ENCODE assay signal across 1 cellular context in the genomic region with DNA sequence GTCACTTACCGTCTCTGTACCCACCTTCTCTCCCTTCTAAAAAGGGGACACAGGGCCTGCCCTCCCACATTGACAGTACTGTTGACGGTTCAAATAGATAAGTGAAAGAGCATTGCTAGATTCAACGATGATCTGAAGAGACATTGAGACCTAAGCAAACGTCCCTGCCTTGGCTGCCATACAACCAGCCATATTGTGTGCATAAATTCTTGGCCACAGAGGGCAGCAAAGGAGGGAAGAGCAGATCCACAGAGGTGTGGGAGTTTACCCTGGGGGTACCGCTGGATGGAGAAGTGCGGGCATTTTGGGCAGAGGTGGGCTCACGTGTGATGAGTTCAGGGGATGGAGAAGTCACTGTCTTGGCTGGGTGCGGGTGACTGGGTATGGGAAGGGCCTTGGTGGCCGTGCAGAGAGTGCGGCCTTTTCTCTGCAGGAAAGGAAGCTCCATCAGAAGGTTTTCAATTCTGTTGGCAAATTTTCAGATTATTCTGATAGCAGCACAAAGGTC.
TF ChIP-seq lines count a peak whose summit lies in the region.

No MANE protein-coding gene starts in this region.

TF ChIP-seq in GM12878, 131 proteins besides CTCF, POLR2A, EP300 and RAD21:
- TF ChIP-seq, protein P1, sequence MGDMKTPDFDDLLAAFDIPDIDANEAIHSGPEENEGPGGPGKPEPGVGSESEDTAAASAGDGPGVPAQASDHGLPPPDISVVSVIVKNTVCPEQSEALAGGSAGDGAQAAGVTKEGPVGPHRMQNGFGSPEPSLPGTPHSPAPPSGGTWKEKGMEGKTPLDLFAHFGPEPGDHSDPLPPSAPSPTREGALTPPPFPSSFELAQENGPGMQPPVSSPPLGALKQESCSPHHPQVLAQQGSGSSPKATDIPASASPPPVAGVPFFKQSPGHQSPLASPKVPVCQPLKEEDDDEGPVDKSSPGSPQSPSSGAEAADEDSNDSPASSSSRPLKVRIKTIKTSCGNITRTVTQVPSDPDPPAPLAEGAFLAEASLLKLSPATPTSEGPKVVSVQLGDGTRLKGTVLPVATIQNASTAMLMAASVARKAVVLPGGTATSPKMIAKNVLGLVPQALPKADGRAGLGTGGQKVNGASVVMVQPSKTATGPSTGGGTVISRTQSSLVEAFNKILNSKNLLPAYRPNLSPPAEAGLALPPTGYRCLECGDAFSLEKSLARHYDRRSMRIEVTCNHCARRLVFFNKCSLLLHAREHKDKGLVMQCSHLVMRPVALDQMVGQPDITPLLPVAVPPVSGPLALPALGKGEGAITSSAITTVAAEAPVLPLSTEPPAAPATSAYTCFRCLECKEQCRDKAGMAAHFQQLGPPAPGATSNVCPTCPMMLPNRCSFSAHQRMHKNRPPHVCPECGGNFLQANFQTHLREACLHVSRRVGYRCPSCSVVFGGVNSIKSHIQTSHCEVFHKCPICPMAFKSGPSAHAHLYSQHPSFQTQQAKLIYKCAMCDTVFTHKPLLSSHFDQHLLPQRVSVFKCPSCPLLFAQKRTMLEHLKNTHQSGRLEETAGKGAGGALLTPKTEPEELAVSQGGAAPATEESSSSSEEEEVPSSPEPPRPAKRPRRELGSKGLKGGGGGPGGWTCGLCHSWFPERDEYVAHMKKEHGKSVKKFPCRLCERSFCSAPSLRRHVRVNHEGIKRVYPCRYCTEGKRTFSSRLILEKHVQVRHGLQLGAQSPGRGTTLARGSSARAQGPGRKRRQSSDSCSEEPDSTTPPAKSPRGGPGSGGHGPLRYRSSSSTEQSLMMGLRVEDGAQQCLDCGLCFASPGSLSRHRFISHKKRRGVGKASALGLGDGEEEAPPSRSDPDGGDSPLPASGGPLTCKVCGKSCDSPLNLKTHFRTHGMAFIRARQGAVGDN (IDR thresholded peaks at IDR 0.05), result no peak
- TF ChIP-seq, protein P2, sequence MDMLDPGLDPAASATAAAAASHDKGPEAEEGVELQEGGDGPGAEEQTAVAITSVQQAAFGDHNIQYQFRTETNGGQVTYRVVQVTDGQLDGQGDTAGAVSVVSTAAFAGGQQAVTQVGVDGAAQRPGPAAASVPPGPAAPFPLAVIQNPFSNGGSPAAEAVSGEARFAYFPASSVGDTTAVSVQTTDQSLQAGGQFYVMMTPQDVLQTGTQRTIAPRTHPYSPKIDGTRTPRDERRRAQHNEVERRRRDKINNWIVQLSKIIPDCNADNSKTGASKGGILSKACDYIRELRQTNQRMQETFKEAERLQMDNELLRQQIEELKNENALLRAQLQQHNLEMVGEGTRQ (IDR thresholded peaks at IDR 0.05; ENCODE audit: borderline replicate concordance, low read depth, low read length), result no peak
- TF ChIP-seq SMAD1 (IDR thresholded peaks at IDR 0.05; ENCODE audit: low read depth, partially characterized antibody) (no peak), MEF2B (IDR thresholded peaks at IDR 0.05; ENCODE audit: partially characterized antibody, poor library complexity, severe bottlenecking) (no peak), TAF1 (IDR thresholded peaks at IDR 0.05; ENCODE audit: borderline replicate concordance, low read depth, low read length) (no peak), CBX5 (IDR thresholded peaks at IDR 0.05; ENCODE audit: low read depth) (no peak), SMAD5 (IDR thresholded peaks at IDR 0.05; ENCODE audit: low read depth) (no peak), MYB (IDR thresholded peaks at IDR 0.05; ENCODE audit: borderline replicate concordance, low read depth, low read length) (no peak), KDM1A (IDR thresholded peaks at IDR 0.05; ENCODE audit: borderline replicate concordance) (no peak), SIN3A (IDR thresholded peaks at IDR 0.05; ENCODE audit: low read depth, low read length) (no peak), ZSCAN29 (IDR thresholded peaks at IDR 0.05) (no peak), MTA2 (IDR thresholded peaks at IDR 0.05; ENCODE audit: low read depth) (no peak), HCFC1 (IDR thresholded peaks at IDR 0.05; ENCODE audit: low read length) (no peak)
- TF ChIP-seq, protein P3, sequence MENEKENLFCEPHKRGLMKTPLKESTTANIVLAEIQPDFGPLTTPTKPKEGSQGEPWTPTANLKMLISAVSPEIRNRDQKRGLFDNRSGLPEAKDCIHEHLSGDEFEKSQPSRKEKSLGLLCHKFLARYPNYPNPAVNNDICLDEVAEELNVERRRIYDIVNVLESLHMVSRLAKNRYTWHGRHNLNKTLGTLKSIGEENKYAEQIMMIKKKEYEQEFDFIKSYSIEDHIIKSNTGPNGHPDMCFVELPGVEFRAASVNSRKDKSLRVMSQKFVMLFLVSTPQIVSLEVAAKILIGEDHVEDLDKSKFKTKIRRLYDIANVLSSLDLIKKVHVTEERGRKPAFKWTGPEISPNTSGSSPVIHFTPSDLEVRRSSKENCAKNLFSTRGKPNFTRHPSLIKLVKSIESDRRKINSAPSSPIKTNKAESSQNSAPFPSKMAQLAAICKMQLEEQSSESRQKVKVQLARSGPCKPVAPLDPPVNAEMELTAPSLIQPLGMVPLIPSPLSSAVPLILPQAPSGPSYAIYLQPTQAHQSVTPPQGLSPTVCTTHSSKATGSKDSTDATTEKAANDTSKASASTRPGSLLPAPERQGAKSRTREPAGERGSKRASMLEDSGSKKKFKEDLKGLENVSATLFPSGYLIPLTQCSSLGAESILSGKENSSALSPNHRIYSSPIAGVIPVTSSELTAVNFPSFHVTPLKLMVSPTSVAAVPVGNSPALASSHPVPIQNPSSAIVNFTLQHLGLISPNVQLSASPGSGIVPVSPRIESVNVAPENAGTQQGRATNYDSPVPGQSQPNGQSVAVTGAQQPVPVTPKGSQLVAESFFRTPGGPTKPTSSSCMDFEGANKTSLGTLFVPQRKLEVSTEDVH (IDR thresholded peaks at IDR 0.05; ENCODE audit: low read depth, partially characterized antibody), result no peak
- TF ChIP-seq, protein P4, sequence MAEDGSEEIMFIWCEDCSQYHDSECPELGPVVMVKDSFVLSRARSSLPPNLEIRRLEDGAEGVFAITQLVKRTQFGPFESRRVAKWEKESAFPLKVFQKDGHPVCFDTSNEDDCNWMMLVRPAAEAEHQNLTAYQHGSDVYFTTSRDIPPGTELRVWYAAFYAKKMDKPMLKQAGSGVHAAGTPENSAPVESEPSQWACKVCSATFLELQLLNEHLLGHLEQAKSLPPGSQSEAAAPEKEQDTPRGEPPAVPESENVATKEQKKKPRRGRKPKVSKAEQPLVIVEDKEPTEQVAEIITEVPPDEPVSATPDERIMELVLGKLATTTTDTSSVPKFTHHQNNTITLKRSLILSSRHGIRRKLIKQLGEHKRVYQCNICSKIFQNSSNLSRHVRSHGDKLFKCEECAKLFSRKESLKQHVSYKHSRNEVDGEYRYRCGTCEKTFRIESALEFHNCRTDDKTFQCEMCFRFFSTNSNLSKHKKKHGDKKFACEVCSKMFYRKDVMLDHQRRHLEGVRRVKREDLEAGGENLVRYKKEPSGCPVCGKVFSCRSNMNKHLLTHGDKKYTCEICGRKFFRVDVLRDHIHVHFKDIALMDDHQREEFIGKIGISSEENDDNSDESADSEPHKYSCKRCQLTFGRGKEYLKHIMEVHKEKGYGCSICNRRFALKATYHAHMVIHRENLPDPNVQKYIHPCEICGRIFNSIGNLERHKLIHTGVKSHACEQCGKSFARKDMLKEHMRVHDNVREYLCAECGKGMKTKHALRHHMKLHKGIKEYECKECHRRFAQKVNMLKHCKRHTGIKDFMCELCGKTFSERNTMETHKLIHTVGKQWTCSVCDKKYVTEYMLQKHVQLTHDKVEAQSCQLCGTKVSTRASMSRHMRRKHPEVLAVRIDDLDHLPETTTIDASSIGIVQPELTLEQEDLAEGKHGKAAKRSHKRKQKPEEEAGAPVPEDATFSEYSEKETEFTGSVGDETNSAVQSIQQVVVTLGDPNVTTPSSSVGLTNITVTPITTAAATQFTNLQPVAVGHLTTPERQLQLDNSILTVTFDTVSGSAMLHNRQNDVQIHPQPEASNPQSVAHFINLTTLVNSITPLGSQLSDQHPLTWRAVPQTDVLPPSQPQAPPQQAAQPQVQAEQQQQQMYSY (CRISPR knock-in tag; IDR thresholded peaks at IDR 0.05), result no peak
- TF ChIP-seq, protein P5, sequence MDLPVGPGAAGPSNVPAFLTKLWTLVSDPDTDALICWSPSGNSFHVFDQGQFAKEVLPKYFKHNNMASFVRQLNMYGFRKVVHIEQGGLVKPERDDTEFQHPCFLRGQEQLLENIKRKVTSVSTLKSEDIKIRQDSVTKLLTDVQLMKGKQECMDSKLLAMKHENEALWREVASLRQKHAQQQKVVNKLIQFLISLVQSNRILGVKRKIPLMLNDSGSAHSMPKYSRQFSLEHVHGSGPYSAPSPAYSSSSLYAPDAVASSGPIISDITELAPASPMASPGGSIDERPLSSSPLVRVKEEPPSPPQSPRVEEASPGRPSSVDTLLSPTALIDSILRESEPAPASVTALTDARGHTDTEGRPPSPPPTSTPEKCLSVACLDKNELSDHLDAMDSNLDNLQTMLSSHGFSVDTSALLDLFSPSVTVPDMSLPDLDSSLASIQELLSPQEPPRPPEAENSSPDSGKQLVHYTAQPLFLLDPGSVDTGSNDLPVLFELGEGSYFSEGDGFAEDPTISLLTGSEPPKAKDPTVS (IDR thresholded peaks at IDR 0.05; ENCODE audit: low read depth, low read length), result no peak
- TF ChIP-seq, protein P6, sequence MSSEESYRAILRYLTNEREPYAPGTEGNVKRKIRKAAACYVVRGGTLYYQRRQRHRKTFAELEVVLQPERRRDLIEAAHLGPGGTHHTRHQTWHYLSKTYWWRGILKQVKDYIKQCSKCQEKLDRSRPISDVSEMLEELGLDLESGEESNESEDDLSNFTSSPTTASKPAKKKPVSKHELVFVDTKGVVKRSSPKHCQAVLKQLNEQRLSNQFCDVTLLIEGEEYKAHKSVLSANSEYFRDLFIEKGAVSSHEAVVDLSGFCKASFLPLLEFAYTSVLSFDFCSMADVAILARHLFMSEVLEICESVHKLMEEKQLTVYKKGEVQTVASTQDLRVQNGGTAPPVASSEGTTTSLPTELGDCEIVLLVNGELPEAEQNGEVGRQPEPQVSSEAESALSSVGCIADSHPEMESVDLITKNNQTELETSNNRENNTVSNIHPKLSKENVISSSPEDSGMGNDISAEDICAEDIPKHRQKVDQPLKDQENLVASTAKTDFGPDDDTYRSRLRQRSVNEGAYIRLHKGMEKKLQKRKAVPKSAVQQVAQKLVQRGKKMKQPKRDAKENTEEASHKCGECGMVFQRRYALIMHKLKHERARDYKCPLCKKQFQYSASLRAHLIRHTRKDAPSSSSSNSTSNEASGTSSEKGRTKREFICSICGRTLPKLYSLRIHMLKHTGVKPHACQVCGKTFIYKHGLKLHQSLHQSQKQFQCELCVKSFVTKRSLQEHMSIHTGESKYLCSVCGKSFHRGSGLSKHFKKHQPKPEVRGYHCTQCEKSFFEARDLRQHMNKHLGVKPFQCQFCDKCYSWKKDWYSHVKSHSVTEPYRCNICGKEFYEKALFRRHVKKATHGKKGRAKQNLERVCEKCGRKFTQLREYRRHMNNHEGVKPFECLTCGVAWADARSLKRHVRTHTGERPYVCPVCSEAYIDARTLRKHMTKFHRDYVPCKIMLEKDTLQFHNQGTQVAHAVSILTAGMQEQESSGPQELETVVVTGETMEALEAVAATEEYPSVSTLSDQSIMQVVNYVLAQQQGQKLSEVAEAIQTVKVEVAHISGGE (CRISPR knock-in tag; IDR thresholded peaks at IDR 0.05), result no peak
